ENCODE assay signal across 22 cellular contexts in the genomic region with DNA sequence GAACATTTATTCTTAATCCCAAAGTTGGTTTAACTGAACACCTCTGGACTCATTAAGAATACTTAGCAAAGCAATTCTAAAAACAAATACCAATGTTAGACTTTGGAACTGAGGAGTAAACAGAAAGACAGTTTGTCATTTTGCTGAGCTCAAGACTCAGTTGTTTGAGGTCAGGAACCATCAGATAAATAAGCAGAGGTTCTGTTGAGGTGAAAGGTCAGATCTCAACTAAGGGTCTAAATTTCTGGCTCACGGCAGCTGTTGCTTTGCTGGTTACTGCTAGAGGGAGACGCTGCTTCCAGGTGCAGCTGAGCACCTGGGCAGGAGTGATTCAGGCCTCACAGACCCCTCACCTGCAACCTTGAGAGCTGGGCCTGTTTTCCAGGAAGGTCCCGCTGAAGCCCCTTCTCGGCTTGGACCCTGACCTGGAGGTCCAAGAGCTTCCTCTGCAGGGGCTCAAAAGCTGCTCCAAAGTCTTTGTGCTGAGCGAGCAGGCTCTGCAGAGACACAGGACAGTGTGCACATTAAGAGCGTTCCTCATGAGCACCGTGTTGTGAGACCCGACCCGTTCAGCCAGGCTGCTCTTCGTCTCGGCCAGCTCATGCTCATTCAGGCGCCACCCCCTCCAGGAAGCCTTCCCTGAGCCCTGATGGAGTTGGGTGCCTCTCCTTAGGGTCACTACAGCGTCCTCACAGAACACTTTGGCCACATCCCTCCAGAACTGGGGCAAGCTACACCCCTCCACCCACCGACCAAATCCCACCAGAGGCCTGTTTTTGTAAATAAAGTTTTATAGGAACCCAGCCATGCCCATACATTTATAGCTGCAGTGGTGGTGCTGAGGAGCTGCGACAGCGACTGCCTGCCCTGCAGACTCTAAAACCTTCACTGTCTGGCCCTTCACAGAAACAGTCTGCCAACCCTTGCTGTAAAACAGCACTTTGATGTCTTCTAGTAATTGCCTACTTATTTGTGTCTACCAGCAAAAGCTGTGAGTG.
DNase-seq lines count a peak whose midpoint lies in the region; ATAC-seq lines count a peak whose summit lies in the region.
"Had no signal": no experiment of that assay in that cellular context is flagged by ENCODE, and none has a peak within 500 bp of the region (broad histone marks: within the 10 kb centered on the region; RNA-seq: fewer than 3 reads in every experiment).

No MANE protein-coding gene starts in this region.

- H3K27ac Mint-ChIP-seq in CD4-positive, alpha-beta memory T cell = peak overlapping the region in 6 of 7 donors; percentile 11 to 59 (median 44)
- H3K27ac Mint-ChIP-seq in activated T-helper 17 cell treated with anti-CD3 and anti-CD28 coated beads, Interleukin-2, amount 50 U/mL, for 72 hours = peak overlapping the region; percentile 65
- H3K27ac Mint-ChIP-seq in naive B cell = peak overlapping the region in 5 of 6 donors; percentile 15 to 85 (median 69)
- H3K27ac Mint-ChIP-seq: HFFc6, mesothelial cell of epicardium, nephron progenitor cell had no signal

- H3K27me3 Mint-ChIP-seq in CD4-positive, alpha-beta memory T cell = no peaks in the 10 kb centered on the region
- no peaks in the 10 kb centered on the region for H3K27me3 Mint-ChIP-seq in activated T-helper 17 cell treated with anti-CD3 and anti-CD28 coated beads, Interleukin-2, amount 50 U/mL, for 72 hours
- H3K27me3 Mint-ChIP-seq in naive B cell = no peaks in the 10 kb centered on the region

- peak overlapping the region; percentile 67 for H3K9ac ChIP-seq in BLaER1
- H3K9ac ChIP-seq: parathyroid adenoma had no signal

- H3K4me2 ChIP-seq in BLaER1 = peak overlapping the region; percentile 90

- H3K9me3 Mint-ChIP-seq in CD4-positive, alpha-beta memory T cell = no peaks in the 10 kb centered on the region
- no peaks in the 10 kb centered on the region for H3K9me3 Mint-ChIP-seq in activated T-helper 17 cell treated with anti-CD3 and anti-CD28 coated beads, Interleukin-2, amount 50 U/mL, for 72 hours
- no peaks in the 10 kb centered on the region for H3K9me3 Mint-ChIP-seq in naive B cell
- H3K9me3 Mint-ChIP-seq: HFFc6, mesothelial cell of epicardium had no signal

- intact Hi-C loops in CD4-positive, alpha-beta memory T cell (cut with micrococcal nuclease) = loop anchor here (5.0 kb wide), 2 partner anchors 238 to 328 kb away; no protein-coding TSS in a partner anchor

- no peak for DNase-seq in CD4-positive, alpha-beta memory T cell
- DNase-seq in naive B cell (no peak), NCI-H2171 (lab: John Stamatoyannopoulos, UW) (no peak), GOT3 (lab: John Stamatoyannopoulos, UW) (no peak)
- DNase-seq: activated CD4-positive, alpha-beta T cell treated with anti-CD3 and anti-CD28 coated beads, Interleukin-2, amount 50 U/mL, for 1 hour; activated gamma-delta T cell; central memory CD4-positive, alpha-beta T cell; DND-41; dorsolateral prefrontal cortex; HFFc6; left cardiac atrium; NCI-H1048; NCI-H2029 treated with DMSO at 0.1 percent for 48 hours; NCI-H446; nephron progenitor cell; Peyer's patch had no signal

- H3K4me1 Mint-ChIP-seq in CD4-positive, alpha-beta memory T cell = peaks cover 3 to 5% (median 5%) of the 10 kb centered on the region in 4 donors
- H3K4me1 Mint-ChIP-seq in activated T-helper 17 cell treated with anti-CD3 and anti-CD28 coated beads, Interleukin-2, amount 50 U/mL, for 72 hours = peaks cover 4% of the 10 kb centered on the region
- H3K4me1 Mint-ChIP-seq in naive B cell = peaks cover 21 to 30% (median 25%) of the 10 kb centered on the region in 3 donors

- H3K4me3 Mint-ChIP-seq in CD4-positive, alpha-beta memory T cell = no peak overlapping the region
- no peak overlapping the region for H3K4me3 Mint-ChIP-seq in activated T-helper 17 cell treated with anti-CD3 and anti-CD28 coated beads, Interleukin-2, amount 50 U/mL, for 72 hours
- peak overlapping the region in 1 of 8 donors; percentile 55 for H3K4me3 Mint-ChIP-seq in naive B cell
- H3K4me3 Mint-ChIP-seq: HFFc6, mesothelial cell of epicardium, nephron progenitor cell had no signal

- peak overlapping the region; percentile 86 for H3K27ac ChIP-seq in BLaER1
- H3K27ac ChIP-seq in CD4-positive, alpha-beta memory T cell (ENCODE audit: low read depth, low read length) = no peak overlapping the region
- H3K27ac ChIP-seq: parathyroid adenoma, Peyer's patch, suprapubic skin had no signal

- H3K4me1 ChIP-seq in BLaER1 = peaks cover 100% of the 10 kb centered on the region
- peaks cover 7% of the 10 kb centered on the region for H3K4me1 ChIP-seq in CD4-positive, alpha-beta memory T cell (ENCODE audit: insufficient read depth, low read length)
- H3K4me1 ChIP-seq: parathyroid adenoma had no signal

- H3K4me3 ChIP-seq in BLaER1 = peak overlapping the region; percentile 42
- H3K4me3 ChIP-seq in CD4-positive, alpha-beta memory T cell (ENCODE audit: low read length in 2 of 2) = no peak overlapping the region
- H3K4me3 ChIP-seq: dorsolateral prefrontal cortex, Peyer's patch, suprapubic skin had no signal

- no peak for ATAC-seq in activated T-helper 17 cell treated with anti-CD3 and anti-CD28 coated beads, Interleukin-2, amount 50 U/mL, for 72 hours (replicated peaks)
- ATAC-seq in naive B cell (ENCODE audit: low read depth in 2 of 2) (no peak), HG02623 (IDR thresholded peaks at IDR 0.05; ENCODE audit: unreplicated experiment) (no peak)
- ATAC-seq: left cardiac atrium had no signal

- H4K20me1 ChIP-seq in BLaER1 = peaks cover 26% of the 10 kb centered on the region; the same call in 1 of the 2 replicates

- CTCF ChIA-PET in CD4-positive, alpha-beta memory T cell (lab: Charles Lee; ENCODE audit: partially characterized antibody) = interaction anchor here (0.8 to 28.9 kb wide), 13 partner anchors 9 to 124 kb away, joined by 3 to 845 read pairs (median 5); a partner anchor contains a TSS

- H3K36me3 Mint-ChIP-seq in CD4-positive, alpha-beta memory T cell = peaks cover 24 to 70% of the 10 kb centered on the region in 2 donors
- peaks cover 90% of the 10 kb centered on the region for H3K36me3 Mint-ChIP-seq in activated T-helper 17 cell treated with anti-CD3 and anti-CD28 coated beads, Interleukin-2, amount 50 U/mL, for 72 hours (ENCODE audit: low read depth)
- peaks cover 5 to 8% of the 10 kb centered on the region in 2 donors for H3K36me3 Mint-ChIP-seq in naive B cell
- H3K36me3 Mint-ChIP-seq: mesothelial cell of epicardium had no signal

- H3K36me3 ChIP-seq in BLaER1 = peaks cover 86% of the 10 kb centered on the region
- peaks cover 57% of the 10 kb centered on the region for H3K36me3 ChIP-seq in CD4-positive, alpha-beta memory T cell (ENCODE audit: insufficient read depth, low read length)

- POLR2A ChIA-PET in CD4-positive, alpha-beta memory T cell (lab: Charles Lee; ENCODE audit: partially characterized antibody) = interaction anchor here (1.4 to 5.1 kb wide), 6 partner anchors 18 to 89 kb away, joined by 3 to 37 read pairs (median 10); a partner anchor contains a TSS

- H3K27me3 ChIP-seq in BLaER1 = no peaks in the 10 kb centered on the region
- no peaks in the 10 kb centered on the region for H3K27me3 ChIP-seq in CD4-positive, alpha-beta memory T cell (ENCODE audit: insufficient read depth, low read length)
- H3K27me3 ChIP-seq: dorsolateral prefrontal cortex, Peyer's patch, suprapubic skin had no signal

- no peaks in the 10 kb centered on the region for H3K9me3 ChIP-seq in BLaER1
- H3K9me3 ChIP-seq in CD4-positive, alpha-beta memory T cell (ENCODE audit: control insufficient read depth in 1 of 2, low read length in 2 of 2) = no peaks in the 10 kb centered on the region
- H3K9me3 ChIP-seq: Peyer's patch, suprapubic skin had no signal
